In genomic region chr14:54935958-54936357, GRCh38 we compare ENCODE assay signal across 1 cellular context.
TF ChIP-seq lines count a peak whose summit lies in the region.

No MANE protein-coding gene starts in this region.

TF ChIP-seq in SK-N-SH, 30 proteins besides CTCF, POLR2A, EP300 and RAD21 (continued from another document):
- TF ChIP-seq, protein P1, sequence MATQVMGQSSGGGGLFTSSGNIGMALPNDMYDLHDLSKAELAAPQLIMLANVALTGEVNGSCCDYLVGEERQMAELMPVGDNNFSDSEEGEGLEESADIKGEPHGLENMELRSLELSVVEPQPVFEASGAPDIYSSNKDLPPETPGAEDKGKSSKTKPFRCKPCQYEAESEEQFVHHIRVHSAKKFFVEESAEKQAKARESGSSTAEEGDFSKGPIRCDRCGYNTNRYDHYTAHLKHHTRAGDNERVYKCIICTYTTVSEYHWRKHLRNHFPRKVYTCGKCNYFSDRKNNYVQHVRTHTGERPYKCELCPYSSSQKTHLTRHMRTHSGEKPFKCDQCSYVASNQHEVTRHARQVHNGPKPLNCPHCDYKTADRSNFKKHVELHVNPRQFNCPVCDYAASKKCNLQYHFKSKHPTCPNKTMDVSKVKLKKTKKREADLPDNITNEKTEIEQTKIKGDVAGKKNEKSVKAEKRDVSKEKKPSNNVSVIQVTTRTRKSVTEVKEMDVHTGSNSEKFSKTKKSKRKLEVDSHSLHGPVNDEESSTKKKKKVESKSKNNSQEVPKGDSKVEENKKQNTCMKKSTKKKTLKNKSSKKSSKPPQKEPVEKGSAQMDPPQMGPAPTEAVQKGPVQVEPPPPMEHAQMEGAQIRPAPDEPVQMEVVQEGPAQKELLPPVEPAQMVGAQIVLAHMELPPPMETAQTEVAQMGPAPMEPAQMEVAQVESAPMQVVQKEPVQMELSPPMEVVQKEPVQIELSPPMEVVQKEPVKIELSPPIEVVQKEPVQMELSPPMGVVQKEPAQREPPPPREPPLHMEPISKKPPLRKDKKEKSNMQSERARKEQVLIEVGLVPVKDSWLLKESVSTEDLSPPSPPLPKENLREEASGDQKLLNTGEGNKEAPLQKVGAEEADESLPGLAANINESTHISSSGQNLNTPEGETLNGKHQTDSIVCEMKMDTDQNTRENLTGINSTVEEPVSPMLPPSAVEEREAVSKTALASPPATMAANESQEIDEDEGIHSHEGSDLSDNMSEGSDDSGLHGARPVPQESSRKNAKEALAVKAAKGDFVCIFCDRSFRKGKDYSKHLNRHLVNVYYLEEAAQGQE (IDR thresholded peaks at IDR 0.05; ENCODE audit: low read depth, low read length), result no peak
- TF ChIP-seq FOXM1 (IDR thresholded peaks at IDR 0.05; ENCODE audit: low read depth), result no peak
- TF ChIP-seq, protein P2, sequence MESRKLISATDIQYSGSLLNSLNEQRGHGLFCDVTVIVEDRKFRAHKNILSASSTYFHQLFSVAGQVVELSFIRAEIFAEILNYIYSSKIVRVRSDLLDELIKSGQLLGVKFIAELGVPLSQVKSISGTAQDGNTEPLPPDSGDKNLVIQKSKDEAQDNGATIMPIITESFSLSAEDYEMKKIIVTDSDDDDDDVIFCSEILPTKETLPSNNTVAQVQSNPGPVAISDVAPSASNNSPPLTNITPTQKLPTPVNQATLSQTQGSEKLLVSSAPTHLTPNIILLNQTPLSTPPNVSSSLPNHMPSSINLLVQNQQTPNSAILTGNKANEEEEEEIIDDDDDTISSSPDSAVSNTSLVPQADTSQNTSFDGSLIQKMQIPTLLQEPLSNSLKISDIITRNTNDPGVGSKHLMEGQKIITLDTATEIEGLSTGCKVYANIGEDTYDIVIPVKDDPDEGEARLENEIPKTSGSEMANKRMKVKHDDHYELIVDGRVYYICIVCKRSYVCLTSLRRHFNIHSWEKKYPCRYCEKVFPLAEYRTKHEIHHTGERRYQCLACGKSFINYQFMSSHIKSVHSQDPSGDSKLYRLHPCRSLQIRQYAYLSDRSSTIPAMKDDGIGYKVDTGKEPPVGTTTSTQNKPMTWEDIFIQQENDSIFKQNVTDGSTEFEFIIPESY (IDR thresholded peaks at IDR 0.05; ENCODE audit: borderline replicate concordance, low read depth), result no peak
- TF ChIP-seq RCOR1 (IDR thresholded peaks at IDR 0.05; ENCODE audit: low read length), result no peak
- TF ChIP-seq TCF12 (IDR thresholded peaks at IDR 0.05), result no peak
- TF ChIP-seq MXI1 (IDR thresholded peaks at IDR 0.05; ENCODE audit: low read depth, low read length), result no peak
- no peak for TF ChIP-seq NRF1 (IDR thresholded peaks at IDR 0.05; ENCODE audit: low read depth, low read length)
- no peak for TF ChIP-seq EZH2phosphoT487 (IDR thresholded peaks at IDR 0.05; ENCODE audit: borderline replicate concordance, low read depth)
- TF ChIP-seq CHD2 (IDR thresholded peaks at IDR 0.05; ENCODE audit: low read length, partially characterized antibody), result no peak
- TF ChIP-seq POLR2AphosphoS5 (IDR thresholded peaks at IDR 0.05; ENCODE audit: low read depth, low read length), result no peak
- TF ChIP-seq IRF3 (IDR thresholded peaks at IDR 0.05; ENCODE audit: low read depth, low read length), result no peak
- no peak for TF ChIP-seq MAX (IDR thresholded peaks at IDR 0.05; ENCODE audit: low read depth)
- TF ChIP-seq FOSL2 (IDR thresholded peaks at IDR 0.05; ENCODE audit: borderline replicate concordance, low read depth), result no peak
- TF ChIP-seq, protein P3, sequence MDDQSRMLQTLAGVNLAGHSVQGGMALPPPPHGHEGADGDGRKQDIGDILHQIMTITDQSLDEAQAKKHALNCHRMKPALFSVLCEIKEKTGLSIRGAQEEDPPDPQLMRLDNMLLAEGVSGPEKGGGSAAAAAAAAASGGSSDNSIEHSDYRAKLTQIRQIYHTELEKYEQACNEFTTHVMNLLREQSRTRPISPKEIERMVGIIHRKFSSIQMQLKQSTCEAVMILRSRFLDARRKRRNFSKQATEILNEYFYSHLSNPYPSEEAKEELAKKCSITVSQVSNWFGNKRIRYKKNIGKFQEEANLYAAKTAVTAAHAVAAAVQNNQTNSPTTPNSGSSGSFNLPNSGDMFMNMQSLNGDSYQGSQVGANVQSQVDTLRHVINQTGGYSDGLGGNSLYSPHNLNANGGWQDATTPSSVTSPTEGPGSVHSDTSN (IDR thresholded peaks at IDR 0.05), result no peak
